ENCODE assay signal across 1 cellular context in genomic region chr16:73050115-73051099, GRCh38.
TF ChIP-seq lines count a peak whose summit lies in the region.

No MANE protein-coding gene starts in this region.

TF ChIP-seq in HepG2, 621 proteins besides CTCF, POLR2A, EP300 and RAD21 (continued from another document and continues in another):
- no peak for TF ChIP-seq NFE2L2 (IDR thresholded peaks at IDR 0.05; ENCODE audit: low read length)
- no peak for TF ChIP-seq NR3C1 (CRISPR knock-in tag; IDR thresholded peaks at IDR 0.05)
- peak; percentile 12; the same call in 1 of the 2 replicates for TF ChIP-seq ATF7 (IDR thresholded peaks at IDR 0.05)
- no peak for TF ChIP-seq ATF7 (CRISPR knock-in tag; IDR thresholded peaks at IDR 0.05)
- 0 out of 2 replicates have a peak, but pooled peaks have one; percentile 30 for TF ChIP-seq ZNF430 (CRISPR knock-in tag; IDR thresholded peaks at IDR 0.05)
- 0 out of 2 replicates have a peak, but pooled peaks have one; percentile 18 for TF ChIP-seq FOXJ3 (CRISPR knock-in tag; IDR thresholded peaks at IDR 0.05; ENCODE audit: borderline replicate concordance)
- TF ChIP-seq, protein P1, sequence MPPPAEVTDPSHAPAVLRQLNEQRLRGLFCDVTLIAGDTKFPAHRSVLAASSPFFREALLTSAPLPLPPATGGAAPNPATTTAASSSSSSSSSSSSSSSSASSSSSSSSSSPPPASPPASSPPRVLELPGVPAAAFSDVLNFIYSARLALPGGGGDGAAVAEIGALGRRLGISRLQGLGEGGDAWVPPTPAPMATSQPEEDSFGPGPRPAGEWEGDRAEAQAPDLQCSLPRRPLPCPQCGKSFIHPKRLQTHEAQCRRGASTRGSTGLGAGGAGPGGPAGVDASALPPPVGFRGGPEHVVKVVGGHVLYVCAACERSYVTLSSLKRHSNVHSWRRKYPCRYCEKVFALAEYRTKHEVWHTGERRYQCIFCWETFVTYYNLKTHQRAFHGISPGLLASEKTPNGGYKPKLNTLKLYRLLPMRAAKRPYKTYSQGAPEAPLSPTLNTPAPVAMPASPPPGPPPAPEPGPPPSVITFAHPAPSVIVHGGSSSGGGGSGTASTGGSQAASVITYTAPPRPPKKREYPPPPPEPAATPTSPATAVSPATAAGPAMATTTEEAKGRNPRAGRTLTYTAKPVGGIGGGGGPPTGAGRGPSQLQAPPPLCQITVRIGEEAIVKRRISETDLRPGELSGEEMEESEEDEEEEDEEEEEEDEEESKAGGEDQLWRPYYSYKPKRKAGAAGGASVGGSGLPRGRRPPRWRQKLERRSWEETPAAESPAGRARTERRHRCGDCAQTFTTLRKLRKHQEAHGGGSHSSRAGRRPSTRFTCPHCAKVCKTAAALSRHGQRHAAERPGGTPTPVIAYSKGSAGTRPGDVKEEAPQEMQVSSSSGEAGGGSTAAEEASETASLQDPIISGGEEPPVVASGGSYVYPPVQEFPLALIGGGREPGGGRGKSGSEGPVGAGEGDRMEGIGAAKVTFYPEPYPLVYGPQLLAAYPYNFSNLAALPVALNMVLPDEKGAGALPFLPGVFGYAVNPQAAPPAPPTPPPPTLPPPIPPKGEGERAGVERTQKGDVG (CRISPR knock-in tag; IDR thresholded peaks at IDR 0.05; ENCODE audit: borderline replicate concordance), result no peak
- no peak for TF ChIP-seq NKX3-1 (CRISPR knock-in tag; IDR thresholded peaks at IDR 0.05)
- TF ChIP-seq ZNF20 (CRISPR knock-in tag; IDR thresholded peaks at IDR 0.05), result no peak
- no peak for TF ChIP-seq ZNF563 (CRISPR knock-in tag; IDR thresholded peaks at IDR 0.05)
- no peak for TF ChIP-seq JUN (CRISPR knock-in tag; IDR thresholded peaks at IDR 0.05)
- TF ChIP-seq, protein P2, sequence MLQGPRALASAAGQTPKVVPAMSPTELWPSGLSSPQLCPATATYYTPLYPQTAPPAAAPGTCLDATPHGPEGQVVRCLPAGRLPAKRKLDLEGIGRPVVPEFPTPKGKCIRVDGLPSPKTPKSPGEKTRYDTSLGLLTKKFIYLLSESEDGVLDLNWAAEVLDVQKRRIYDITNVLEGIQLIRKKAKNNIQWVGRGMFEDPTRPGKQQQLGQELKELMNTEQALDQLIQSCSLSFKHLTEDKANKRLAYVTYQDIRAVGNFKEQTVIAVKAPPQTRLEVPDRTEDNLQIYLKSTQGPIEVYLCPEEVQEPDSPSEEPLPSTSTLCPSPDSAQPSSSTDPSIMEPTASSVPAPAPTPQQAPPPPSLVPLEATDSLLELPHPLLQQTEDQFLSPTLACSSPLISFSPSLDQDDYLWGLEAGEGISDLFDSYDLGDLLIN (CRISPR knock-in tag; IDR thresholded peaks at IDR 0.05; ENCODE audit: borderline replicate concordance), result no peak
- no peak for TF ChIP-seq FOXO1 (CRISPR knock-in tag; IDR thresholded peaks at IDR 0.05)
- TF ChIP-seq ZBTB33 (CRISPR knock-in tag; IDR thresholded peaks at IDR 0.05), result no peak
- no peak; the same call in 1 of the 2 replicates for TF ChIP-seq ERF (CRISPR knock-in tag; IDR thresholded peaks at IDR 0.05)
- TF ChIP-seq ZSCAN12 (CRISPR knock-in tag; IDR thresholded peaks at IDR 0.05), result no peak
- TF ChIP-seq, protein P3, sequence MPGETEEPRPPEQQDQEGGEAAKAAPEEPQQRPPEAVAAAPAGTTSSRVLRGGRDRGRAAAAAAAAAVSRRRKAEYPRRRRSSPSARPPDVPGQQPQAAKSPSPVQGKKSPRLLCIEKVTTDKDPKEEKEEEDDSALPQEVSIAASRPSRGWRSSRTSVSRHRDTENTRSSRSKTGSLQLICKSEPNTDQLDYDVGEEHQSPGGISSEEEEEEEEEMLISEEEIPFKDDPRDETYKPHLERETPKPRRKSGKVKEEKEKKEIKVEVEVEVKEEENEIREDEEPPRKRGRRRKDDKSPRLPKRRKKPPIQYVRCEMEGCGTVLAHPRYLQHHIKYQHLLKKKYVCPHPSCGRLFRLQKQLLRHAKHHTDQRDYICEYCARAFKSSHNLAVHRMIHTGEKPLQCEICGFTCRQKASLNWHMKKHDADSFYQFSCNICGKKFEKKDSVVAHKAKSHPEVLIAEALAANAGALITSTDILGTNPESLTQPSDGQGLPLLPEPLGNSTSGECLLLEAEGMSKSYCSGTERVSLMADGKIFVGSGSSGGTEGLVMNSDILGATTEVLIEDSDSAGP (CRISPR knock-in tag; IDR thresholded peaks at IDR 0.05; ENCODE audit: borderline replicate concordance), result no peak
- TF ChIP-seq MED8 (CRISPR knock-in tag; IDR thresholded peaks at IDR 0.05; ENCODE audit: insufficient replicate concordance), result no peak
- TF ChIP-seq, protein P4, sequence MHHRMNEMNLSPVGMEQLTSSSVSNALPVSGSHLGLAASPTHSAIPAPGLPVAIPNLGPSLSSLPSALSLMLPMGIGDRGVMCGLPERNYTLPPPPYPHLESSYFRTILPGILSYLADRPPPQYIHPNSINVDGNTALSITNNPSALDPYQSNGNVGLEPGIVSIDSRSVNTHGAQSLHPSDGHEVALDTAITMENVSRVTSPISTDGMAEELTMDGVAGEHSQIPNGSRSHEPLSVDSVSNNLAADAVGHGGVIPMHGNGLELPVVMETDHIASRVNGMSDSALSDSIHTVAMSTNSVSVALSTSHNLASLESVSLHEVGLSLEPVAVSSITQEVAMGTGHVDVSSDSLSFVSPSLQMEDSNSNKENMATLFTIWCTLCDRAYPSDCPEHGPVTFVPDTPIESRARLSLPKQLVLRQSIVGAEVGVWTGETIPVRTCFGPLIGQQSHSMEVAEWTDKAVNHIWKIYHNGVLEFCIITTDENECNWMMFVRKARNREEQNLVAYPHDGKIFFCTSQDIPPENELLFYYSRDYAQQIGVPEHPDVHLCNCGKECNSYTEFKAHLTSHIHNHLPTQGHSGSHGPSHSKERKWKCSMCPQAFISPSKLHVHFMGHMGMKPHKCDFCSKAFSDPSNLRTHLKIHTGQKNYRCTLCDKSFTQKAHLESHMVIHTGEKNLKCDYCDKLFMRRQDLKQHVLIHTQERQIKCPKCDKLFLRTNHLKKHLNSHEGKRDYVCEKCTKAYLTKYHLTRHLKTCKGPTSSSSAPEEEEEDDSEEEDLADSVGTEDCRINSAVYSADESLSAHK (CRISPR knock-in tag; IDR thresholded peaks at IDR 0.05; ENCODE audit: borderline replicate concordance), result no peak
- TF ChIP-seq ZBTB43 (CRISPR knock-in tag; conservative IDR thresholded peaks at IDR 0.05), result no peak; the same call in 1 of the 2 replicates
- TF ChIP-seq GABPA (IDR thresholded peaks at IDR 0.05; ENCODE audit: low read depth, low read length), result no peak
- no peak for TF ChIP-seq GABPA (CRISPR knock-in tag; IDR thresholded peaks at IDR 0.05; ENCODE audit: low read depth)
- no peak for TF ChIP-seq GFI1 (CRISPR knock-in tag; IDR thresholded peaks at IDR 0.05; ENCODE audit: borderline replicate concordance)
- no peak for TF ChIP-seq MAZ (IDR thresholded peaks at IDR 0.05; ENCODE audit: borderline replicate concordance, low read depth, low read length)
- TF ChIP-seq MAZ (CRISPR knock-in tag; IDR thresholded peaks at IDR 0.05; ENCODE audit: low read depth), result no peak; the same call in 1 of the 2 replicates
- no peak for TF ChIP-seq GMEB1 (CRISPR knock-in tag; IDR thresholded peaks at IDR 0.05; ENCODE audit: borderline replicate concordance)
- no peak for TF ChIP-seq MTA1 (CRISPR knock-in tag; IDR thresholded peaks at IDR 0.05; ENCODE audit: borderline replicate concordance)
- TF ChIP-seq RORA (CRISPR knock-in tag; IDR thresholded peaks at IDR 0.05), result no peak
- no peak for TF ChIP-seq PRMT3 (CRISPR knock-in tag; IDR thresholded peaks at IDR 0.05; ENCODE audit: borderline replicate concordance, low read depth)
- TF ChIP-seq NR2F2 (IDR thresholded peaks at IDR 0.05; ENCODE audit: borderline replicate concordance, low read depth), result no peak
- no peak for TF ChIP-seq SIN3B (IDR thresholded peaks at IDR 0.05; ENCODE audit: low read length)
- no peak for TF ChIP-seq STAT5B (CRISPR knock-in tag; IDR thresholded peaks at IDR 0.05)
- TF ChIP-seq CEBPB (IDR thresholded peaks at IDR 0.05; ENCODE audit: borderline replicate concordance, low read depth, low read length), result no peak
- no peak for TF ChIP-seq ZNF784 (CRISPR knock-in tag; IDR thresholded peaks at IDR 0.05; ENCODE audit: borderline replicate concordance)
- no peak for TF ChIP-seq IRF2 (CRISPR knock-in tag; IDR thresholded peaks at IDR 0.05)
- TF ChIP-seq, protein P5, sequence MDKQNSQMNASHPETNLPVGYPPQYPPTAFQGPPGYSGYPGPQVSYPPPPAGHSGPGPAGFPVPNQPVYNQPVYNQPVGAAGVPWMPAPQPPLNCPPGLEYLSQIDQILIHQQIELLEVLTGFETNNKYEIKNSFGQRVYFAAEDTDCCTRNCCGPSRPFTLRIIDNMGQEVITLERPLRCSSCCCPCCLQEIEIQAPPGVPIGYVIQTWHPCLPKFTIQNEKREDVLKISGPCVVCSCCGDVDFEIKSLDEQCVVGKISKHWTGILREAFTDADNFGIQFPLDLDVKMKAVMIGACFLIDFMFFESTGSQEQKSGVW (CRISPR knock-in tag; IDR thresholded peaks at IDR 0.05; ENCODE audit: borderline replicate concordance), result no peak
- TF ChIP-seq, protein P6, sequence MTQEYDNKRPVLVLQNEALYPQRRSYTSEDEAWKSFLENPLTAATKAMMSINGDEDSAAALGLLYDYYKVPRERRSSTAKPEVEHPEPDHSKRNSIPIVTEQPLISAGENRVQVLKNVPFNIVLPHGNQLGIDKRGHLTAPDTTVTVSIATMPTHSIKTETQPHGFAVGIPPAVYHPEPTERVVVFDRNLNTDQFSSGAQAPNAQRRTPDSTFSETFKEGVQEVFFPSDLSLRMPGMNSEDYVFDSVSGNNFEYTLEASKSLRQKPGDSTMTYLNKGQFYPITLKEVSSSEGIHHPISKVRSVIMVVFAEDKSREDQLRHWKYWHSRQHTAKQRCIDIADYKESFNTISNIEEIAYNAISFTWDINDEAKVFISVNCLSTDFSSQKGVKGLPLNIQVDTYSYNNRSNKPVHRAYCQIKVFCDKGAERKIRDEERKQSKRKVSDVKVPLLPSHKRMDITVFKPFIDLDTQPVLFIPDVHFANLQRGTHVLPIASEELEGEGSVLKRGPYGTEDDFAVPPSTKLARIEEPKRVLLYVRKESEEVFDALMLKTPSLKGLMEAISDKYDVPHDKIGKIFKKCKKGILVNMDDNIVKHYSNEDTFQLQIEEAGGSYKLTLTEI (CRISPR knock-in tag; conservative IDR thresholded peaks at IDR 0.05), result no peak
- no peak for TF ChIP-seq ZNF552 (CRISPR knock-in tag; IDR thresholded peaks at IDR 0.05; ENCODE audit: borderline replicate concordance)
- TF ChIP-seq IKZF5 (CRISPR knock-in tag; IDR thresholded peaks at IDR 0.05), result 0 out of 2 replicates have a peak, but pooled peaks have one; percentile 27
